ENCODE assay signal across 31 cellular contexts in genomic region chr4:629916-630641, GRCh38. TPM values are rescaled to one million over a fixed set of nuclear protein-coding genes. Genes with fewer than 3 reads are reported as not detected.
DNase-seq lines count a peak whose midpoint lies in the region; ATAC-seq and TF ChIP-seq lines count a peak whose summit lies in the region.
"Had no signal": no experiment of that assay in that cellular context is flagged by ENCODE, and none has a peak within 500 bp of the region (broad histone marks: within the 10 kb centered on the region; RNA-seq: fewer than 3 reads in every experiment).

No MANE protein-coding gene starts in this region.

- no peak overlapping the region for H3K4me3 Mint-ChIP-seq in activated T-helper 17 cell treated with anti-CD3 and anti-CD28 coated beads, Interleukin-2, amount 50 U/mL, for 72 hours
- H3K4me3 Mint-ChIP-seq: activated CD4-positive, alpha-beta memory T cell treated with anti-CD3 and anti-CD28 coated beads for 36 hours; activated naive CD8-positive, alpha-beta T cell treated with anti-CD3 and anti-CD28 coated beads for 36 hours; CD4-positive, alpha-beta memory T cell had no signal

- intact Hi-C loops in spleen (cut with DNase I; ENCODE audit: low total_unique reads), result no loop called here

- H4K20me1 ChIP-seq in SK-N-SH (ENCODE audit: insufficient read depth), result no peaks in the 10 kb centered on the region

- WGBS in SK-N-SH (ENCODE audit: low lambda C conversion rate), result 26% methylated on average over 10 of the region's 20 CpGs
- 54 to 78% (median 71%) methylated on average over 19 to 20 of the region's 20 CpGs for WGBS in spleen, 5 donors

- H3K36me3 ChIP-seq in SK-N-SH (replicated peaks in 1 of 2; ENCODE audit: control insufficient read depth in 1 of 2, insufficient read depth in 2 of 2, low read length in 1 of 2) (no peaks in the 10 kb centered on the region), spleen (no peaks in the 10 kb centered on the region)
- H3K36me3 ChIP-seq: HAP-1 had no signal

- no peak overlapping the region for H3K27ac Mint-ChIP-seq in activated T-helper 17 cell treated with anti-CD3 and anti-CD28 coated beads, Interleukin-2, amount 50 U/mL, for 72 hours
- H3K27ac Mint-ChIP-seq: activated CD4-positive, alpha-beta memory T cell treated with anti-CD3 and anti-CD28 coated beads for 36 hours; activated naive CD8-positive, alpha-beta T cell treated with anti-CD3 and anti-CD28 coated beads for 36 hours; activated T-helper 2 cell treated with anti-CD3 and anti-CD28 coated beads, Interferon-gamma antibody, Interleukin-2, Interleukin-4, amounts not matched to agents 10 μg/mL and 5 μg/mL and 100 μg/mL, durations not matched to agents 14 hours and 24 hours and 36 hours; naive B cell had no signal

- H3K4me2 ChIP-seq in SK-N-SH, result no peak overlapping the region

- peaks cover 4% of the 10 kb centered on the region for H3K9me3 Mint-ChIP-seq in activated T-helper 17 cell treated with anti-CD3 and anti-CD28 coated beads, Interleukin-2, amount 50 U/mL, for 72 hours

- no peak for TF ChIP-seq EP300 in SK-N-SH (IDR thresholded peaks at IDR 0.05; ENCODE audit: borderline replicate concordance in 1 of 2, low read depth in 1 of 2, low read length in 1 of 2)

- H3K79me2 ChIP-seq in SK-N-SH (ENCODE audit: insufficient read depth), result no peaks in the 10 kb centered on the region

- peak; percentile 24 for DNase-seq in SK-N-SH
- peak; percentile 66 for DNase-seq in NCI-H146 (lab: John Stamatoyannopoulos, UW)
- peak; percentile 45 for DNase-seq in islet precursor cell
- peak; percentile 59 for DNase-seq in spleen
- DNase-seq in NCI-H2196 (lab: John Stamatoyannopoulos, UW; ENCODE audit: unreplicated experiment), result no peak
- DNase-seq: activated CD4-positive, alpha-beta memory T cell treated with anti-CD3 and anti-CD28 coated beads for 36 hours; activated CD4-positive, CD25-positive, alpha-beta regulatory T cell; activated CD8-positive, alpha-beta memory T cell treated with anti-CD3 and anti-CD28 coated beads, Interleukin-2, amount 50 U/mL, for 48 hours; activated naive CD8-positive, alpha-beta T cell treated with anti-CD3 and anti-CD28 coated beads for 36 hours; CD4-positive, alpha-beta memory T cell; DMS153; left colon; mesendoderm; MV-4-11; naive B cell; NCI-H1694 treated with DMSO at 0.1 percent for 48 hours; NCI-H226; NCI-H774; stimulated activated CD8-positive, alpha-beta memory T cell treated with anti-CD3 and anti-CD28 coated beads, Interleukin-4, amount 100 ng/mL, for 48 hours; SW 1271; T1000; trophoblast cell had no signal

- H3K4me1 ChIP-seq in SK-N-SH (ENCODE audit: control insufficient read depth in 1 of 2, insufficient read depth in 2 of 2, low read depth in 1 of 2, low read length in 1 of 2) (no peaks in the 10 kb centered on the region), spleen (no peaks in the 10 kb centered on the region)
- H3K4me1 ChIP-seq: HAP-1 had no signal

- POLR2A ChIA-PET in SK-N-SH (lab: Yijun Ruan, JAX), result no interaction called here

- H3K27me3 Mint-ChIP-seq in activated T-helper 17 cell treated with anti-CD3 and anti-CD28 coated beads, Interleukin-2, amount 50 U/mL, for 72 hours, result no peaks in the 10 kb centered on the region
- H3K27me3 Mint-ChIP-seq: activated CD4-positive, alpha-beta memory T cell treated with anti-CD3 and anti-CD28 coated beads for 36 hours; CD4-positive, alpha-beta memory T cell had no signal

- no peak overlapping the region for H3K9ac ChIP-seq in SK-N-SH

- no peak overlapping the region for H2AFZ ChIP-seq in SK-N-SH (ENCODE audit: low read depth)

- H3K36me3 Mint-ChIP-seq in activated T-helper 17 cell treated with anti-CD3 and anti-CD28 coated beads, Interleukin-2, amount 50 U/mL, for 72 hours (ENCODE audit: low read depth), result no peaks in the 10 kb centered on the region
- H3K36me3 Mint-ChIP-seq: activated CD4-positive, alpha-beta memory T cell treated with anti-CD3 and anti-CD28 coated beads for 36 hours; activated naive CD8-positive, alpha-beta T cell treated with anti-CD3 and anti-CD28 coated beads for 36 hours; CD4-positive, alpha-beta memory T cell had no signal

- H3K9me2 ChIP-seq in SK-N-SH, result no peaks in the 10 kb centered on the region

- H3F3A ChIP-seq in SK-N-SH (replicated peaks; ENCODE audit: insufficient read depth), result no peaks in the 10 kb centered on the region

- no peak for TF ChIP-seq POLR2A in spleen (IDR thresholded peaks at IDR 0.05)

- H3K4me3 ChIP-seq in SK-N-SH (ENCODE audit: low read depth in 2 of 2, low read length in 1 of 2), result no peak overlapping the region
- no peak overlapping the region for H3K4me3 ChIP-seq in spleen
- H3K4me3 ChIP-seq: HAP-1 had no signal

- H3K27ac ChIP-seq in SK-N-SH (ENCODE audit: low read depth in 2 of 2, low read length in 1 of 2) (no peak overlapping the region), spleen (no peak overlapping the region)
- H3K27ac ChIP-seq: epithelial cell of prostate had no signal

- CTCF ChIA-PET in SK-N-SH (lab: Yijun Ruan, JAX), result interaction anchor here (1.0 kb wide), 1 partner anchor 10 kb away, joined by 3 read pairs; no protein-coding TSS in a partner anchor

- no peaks in the 10 kb centered on the region for H3K9me3 ChIP-seq in SK-N-SH
- H3K9me3 ChIP-seq in spleen, result peaks cover 0 to 14% (median 0%) of the 10 kb centered on the region in 8 donors
- H3K9me3 ChIP-seq: HAP-1 had no signal

- H3K4me1 Mint-ChIP-seq in activated T-helper 17 cell treated with anti-CD3 and anti-CD28 coated beads, Interleukin-2, amount 50 U/mL, for 72 hours, result no peaks in the 10 kb centered on the region
- H3K4me1 Mint-ChIP-seq: activated naive CD8-positive, alpha-beta T cell treated with anti-CD3 and anti-CD28 coated beads for 36 hours; CD4-positive, alpha-beta memory T cell; naive B cell had no signal

- ATAC-seq in SK-N-SH treated with all-trans-retinoic acid at 6 μM for 48 hours (no peak), GM18519 (IDR thresholded peaks at IDR 0.05; ENCODE audit: low FRiP score, unreplicated experiment) (no peak)
- no peak for ATAC-seq in activated T-helper 17 cell treated with anti-CD3 and anti-CD28 coated beads, Interleukin-2, amount 50 U/mL, for 72 hours (replicated peaks)
- ATAC-seq: left colon had no signal

- TF ChIP-seq CTCF in SK-N-SH (IDR thresholded peaks at IDR 0.05), result no peak
- no peak for TF ChIP-seq CTCF in spleen (IDR thresholded peaks at IDR 0.05 in 8 of 11, conservative IDR thresholded peaks at IDR 0.05 in 3 of 11)

- H3K27me3 ChIP-seq in SK-N-SH (ENCODE audit: insufficient read depth) (no peaks in the 10 kb centered on the region), spleen (replicated peaks in 1 of 7) (peaks cover 0 to 45% (median 0%) of the 10 kb centered on the region in 7 donors)

- no peak for TF ChIP-seq RAD21 in SK-N-SH (IDR thresholded peaks at IDR 0.05; ENCODE audit: low read length)

TF ChIP-seq in SK-N-SH treated with all-trans-retinoic acid at 6 μM for 48 hours, 23 proteins besides CTCF, POLR2A, EP300 and RAD21 (continues in another document):
- TF ChIP-seq TOX (CRISPR knock-in tag; IDR thresholded peaks at IDR 0.05; ENCODE audit: borderline replicate concordance) (no peak), TCF4 (CRISPR knock-in tag; IDR thresholded peaks at IDR 0.05; ENCODE audit: borderline replicate concordance) (no peak), ZC3H10 (CRISPR knock-in tag; IDR thresholded peaks at IDR 0.05) (no peak), ARNTL (CRISPR knock-in tag; IDR thresholded peaks at IDR 0.05; ENCODE audit: borderline replicate concordance, low read depth) (no peak), ESRRG (CRISPR knock-in tag; IDR thresholded peaks at IDR 0.05) (no peak), OSR1 (CRISPR knock-in tag; IDR thresholded peaks at IDR 0.05) (no peak)

RNA-seq across cellular contexts. Expression of gene PDE6B, which starts 4.7 kb away (rescaled TPM):
- polyA plus RNA-seq in SK-N-SH (2012; rRNA removed) (1.2 and 1.5 TPM in 2 replicates), spleen (1 to 10 TPM; 4.4 to 7.7 (median 6.1) TPM)
- 1.4 TPM in 2 replicates for polyA plus RNA-seq in SK-N-SH (2012; cell fraction: cytosol; rRNA removed)
- 2.8 and 3.4 TPM in 2 replicates for polyA plus RNA-seq in SK-N-SH (2012; cell fraction: nucleus; rRNA removed)
- 10 to 100 TPM in 6 of 7 donors, 1 to 10 TPM in 1; 10.0 to 19.8 (median 15.8) TPM for total RNA-seq in spleen
- total RNA-seq in activated T-helper 17 cell treated with anti-CD3 and anti-CD28 coated beads, Interleukin-2, amount 50 U/mL, for 72 hours, result 10 to 100 TPM in 1 of 2 donors, 1 to 10 TPM in 1; 5.8 to 10.8 TPM
- total RNA-seq: A172, OCI-LY7 had no signal

RNA-seq across cellular contexts. Expression of gene ATP5ME, which starts 44.0 kb away (rescaled TPM):
- polyA plus RNA-seq in SK-N-SH (2012; rRNA removed) (976 and 1,185 TPM in 2 replicates), spleen (100 to 1,000 TPM; 444 to 497 (median 461) TPM)
- 1,140 and 1,209 TPM in 2 replicates for polyA plus RNA-seq in SK-N-SH (2012; cell fraction: cytosol; rRNA removed)
- polyA plus RNA-seq in SK-N-SH (2012; cell fraction: nucleus; rRNA removed), result 266 and 644 TPM in 2 replicates
- total RNA-seq in spleen, result 100 to 1,000 TPM in 4 of 7 donors, 10 to 100 TPM in 3; 51.7 to 187 (median 160) TPM
- total RNA-seq in activated T-helper 17 cell treated with anti-CD3 and anti-CD28 coated beads, Interleukin-2, amount 50 U/mL, for 72 hours, result 100 to 1,000 TPM in 1 of 2 donors, 10 to 100 TPM in 1; 96.5 to 210 TPM

RNA-seq across cellular contexts. Expression of gene MYL5, which starts 44.3 kb away (rescaled TPM):
- polyA plus RNA-seq in SK-N-SH (2012; rRNA removed), result 46.9 and 51.7 TPM in 2 replicates
- polyA plus RNA-seq in SK-N-SH (2012; cell fraction: cytosol; rRNA removed), result 38.1 and 40.2 TPM in 2 replicates
- polyA plus RNA-seq in SK-N-SH (2012; cell fraction: nucleus; rRNA removed), result 157 and 191 TPM in 2 replicates
- 10 to 100 TPM in 6 of 7 donors, 1 to 10 TPM in 1; 9.2 to 28.2 (median 14.6) TPM for total RNA-seq in spleen
- 10 to 100 TPM; 18.9 to 32.6 (median 20.0) TPM for polyA plus RNA-seq in spleen
- 10 to 100 TPM; 14.0 to 14.5 TPM for total RNA-seq in activated T-helper 17 cell treated with anti-CD3 and anti-CD28 coated beads, Interleukin-2, amount 50 U/mL, for 72 hours

RNA-seq across cellular contexts. Expression of gene TMEM271, which starts 54.0 kb away (rescaled TPM):
- polyA plus RNA-seq in SK-N-SH (2012; rRNA removed), result not detected in 2 replicates
- polyA plus RNA-seq in SK-N-SH (2012; cell fraction: cytosol; rRNA removed), result not detected in 2 replicates
- polyA plus RNA-seq in SK-N-SH (2012; cell fraction: nucleus; rRNA removed), result not detected in 2 replicates
- not detected for total RNA-seq in spleen
- polyA plus RNA-seq in spleen, result not detected
- total RNA-seq in activated T-helper 17 cell treated with anti-CD3 and anti-CD28 coated beads, Interleukin-2, amount 50 U/mL, for 72 hours, result not detected
- total RNA-seq: A172; activated CD4-positive, alpha-beta memory T cell treated with anti-CD3 and anti-CD28 coated beads for 36 hours; activated naive CD8-positive, alpha-beta T cell treated with anti-CD3 and anti-CD28 coated beads for 36 hours; activated T-helper 2 cell treated with anti-CD3 and anti-CD28 coated beads, Interferon-gamma antibody, Interleukin-2, Interleukin-4, amounts not matched to agents 10 μg/mL and 5 μg/mL and 100 μg/mL, durations not matched to agents 14 hours and 24 hours and 36 hours; CD4-positive, alpha-beta memory T cell; left colon; OCI-LY7; osteocyte had no signal
- polyA plus RNA-seq: CD4-positive, alpha-beta memory T cell had no signal

RNA-seq across cellular contexts. Expression of gene SLC49A3, which starts 58.9 kb away (rescaled TPM):
- polyA plus RNA-seq in SK-N-SH (2012; rRNA removed) (0.05 and 0.15 TPM in 2 replicates), spleen (10 to 100 TPM in 2 of 3 donors, 1 to 10 TPM in 1; 5.6 to 19.3 (median 11.7) TPM)
- polyA plus RNA-seq in SK-N-SH (2012; cell fraction: cytosol; rRNA removed), result not detected in 2 replicates
- 0.70 and 0.83 TPM in 2 replicates for polyA plus RNA-seq in SK-N-SH (2012; cell fraction: nucleus; rRNA removed)
- total RNA-seq in spleen, result 10 to 100 TPM; 11.2 to 28.8 (median 21.2) TPM
- total RNA-seq in activated T-helper 17 cell treated with anti-CD3 and anti-CD28 coated beads, Interleukin-2, amount 50 U/mL, for 72 hours, result 1 to 10 TPM in 1 of 2 donors, under 1 TPM in 1; 0.61 to 1.4 TPM
- total RNA-seq: OCI-LY7 had no signal
- polyA plus RNA-seq: CD4-positive, alpha-beta memory T cell had no signal
